In genomic region chr4:87092389-87093141, GRCh38 we compare ENCODE assay signal across 8 cellular contexts.
DNase-seq lines count a peak whose midpoint lies in the region; ATAC-seq and TF ChIP-seq lines count a peak whose summit lies in the region.

No MANE protein-coding gene starts in this region.

- H3F3A ChIP-seq in SK-N-SH (replicated peaks; ENCODE audit: insufficient read depth): peaks cover 23% of the 10 kb centered on the region

- H2BK120ac ChIP-seq in IMR-90 (ENCODE audit: low read depth, low read length): no peak overlapping the region

- H4K8ac ChIP-seq in IMR-90 (ENCODE audit: low read depth in 2 of 2, low read length in 2 of 2): no peak overlapping the region

- peak overlapping the region; percentile 26 to 66 for H3K27ac Mint-ChIP-seq in natural killer cell
- no peak overlapping the region for H3K27ac Mint-ChIP-seq in natural killer cell treated with Interleukin-12 subunit alpha and Interleukin-12 subunit beta and Interleukin-15 and Interleukin-18, amount 100 ng/mL, for 72 hours

- H3K18ac ChIP-seq in IMR-90 (ENCODE audit: low read depth, low read length): no peak overlapping the region

- H3K4me1 ChIP-seq in IMR-90 (ENCODE audit: control insufficient read depth, insufficient read depth, low read length): peaks cover 2% of the 10 kb centered on the region; the same call in 1 of the 2 replicates
- peaks cover 9 to 10% of the 10 kb centered on the region in 2 experiments; a peak in 3 of 4 replicates for H3K4me1 ChIP-seq in SK-N-SH (ENCODE audit: control insufficient read depth in 1 of 2, insufficient read depth in 2 of 2, low read depth in 1 of 2, low read length in 1 of 2)

- H3K4me2 ChIP-seq in IMR-90 (ENCODE audit: low read depth, low read length) (no peak overlapping the region), SK-N-SH (peak overlapping the region; percentile 37)

- TF ChIP-seq CTCF in natural killer cell (IDR thresholded peaks at IDR 0.05): no peak
- no peak for TF ChIP-seq CTCF in IMR-90 (conservative IDR thresholded peaks at IDR 0.05; ENCODE audit: low read depth, low read length)
- TF ChIP-seq CTCF in SK-N-SH (IDR thresholded peaks at IDR 0.05): no peak
- no peak for TF ChIP-seq CTCF in fibroblast of villous mesenchyme (IDR thresholded peaks at IDR 0.05; ENCODE audit: insufficient read depth, low read depth, low read length)

- H3K9ac ChIP-seq in IMR-90 (ENCODE audit: low read depth, low read length) (no peak overlapping the region), SK-N-SH (no peak overlapping the region)

- H3K27ac ChIP-seq in IMR-90 (ENCODE audit: insufficient read depth, low read length) (no peak overlapping the region), SK-N-SH (ENCODE audit: low read depth in 2 of 2, low read length in 1 of 2) (peak overlapping the region; percentile 34 to 47; a peak in 2 of 4 replicates)

- dilution Hi-C loops in IMR-90 (cut with HindIII; ENCODE audit: low sequenced_read_pairs, unreplicated experiment): no loop called here

- in situ Hi-C loops in IMR-90 (cut with MboI; ENCODE audit: low sequenced_read_pairs): loop anchor here (5.0 kb wide), 2 partner anchors 85 to 170 kb away; no protein-coding TSS in a partner anchor

- no peaks in the 10 kb centered on the region for H3K9me2 ChIP-seq in SK-N-SH

- POLR2A ChIA-PET in IMR-90 (lab: Charles Lee; ENCODE audit: unreplicated experiment) (no interaction called here), SK-N-SH (lab: Yijun Ruan, JAX) (interaction anchor here (1.5 to 2.1 kb wide), 2 partner anchors 18 to 86 kb away, joined by 3 to 8 read pairs; no protein-coding TSS in a partner anchor)

- no peak overlapping the region for H3K23ac ChIP-seq in IMR-90 (ENCODE audit: low read depth, low read length)

- H3K9me3 ChIP-seq in IMR-90 (ENCODE audit: control insufficient read depth, insufficient read depth, low read length) (no peaks in the 10 kb centered on the region), SK-N-SH (no peaks in the 10 kb centered on the region)

- H4K20me1 ChIP-seq in IMR-90 (ENCODE audit: insufficient read depth, low read length) (peaks cover 12% of the 10 kb centered on the region; the same call in 1 of the 2 replicates), SK-N-SH (ENCODE audit: insufficient read depth) (no peaks in the 10 kb centered on the region)

- DNase-seq in natural killer cell (no peak), IMR-90 (peak; percentile 91), SK-N-SH (peak; percentile 40), fibroblast of villous mesenchyme (ENCODE audit: low read depth) (peak; percentile 88), renal cortical epithelial cell (ENCODE audit: low read depth) (peak; percentile 99), NCI-H1436 treated with DMSO at 0.1 percent for 48 hours (lab: John Stamatoyannopoulos, UW) (no peak)
- no peak for DNase-seq in natural killer cell treated with Interleukin-12 subunit alpha and Interleukin-12 subunit beta and Interleukin-15 and Interleukin-18, amount 100 ng/mL, for 72 hours (ENCODE audit: low spot score)

- H3K27me3 Mint-ChIP-seq in natural killer cell (ENCODE audit: low read depth in 2 of 2): no peaks in the 10 kb centered on the region
- H3K27me3 Mint-ChIP-seq in natural killer cell treated with Interleukin-12 subunit alpha and Interleukin-12 subunit beta and Interleukin-15 and Interleukin-18, amount 100 ng/mL, for 72 hours: no peaks in the 10 kb centered on the region

- H3K56ac ChIP-seq in IMR-90 (ENCODE audit: extremely low read depth, insufficient read depth, low read length): no peak overlapping the region

- no peak; a peak in 1 of 4 replicates for TF ChIP-seq EP300 in SK-N-SH (IDR thresholded peaks at IDR 0.05; ENCODE audit: borderline replicate concordance in 1 of 2, low read depth in 1 of 2, low read length in 1 of 2)

- H4K91ac ChIP-seq in IMR-90 (ENCODE audit: insufficient read depth, low read depth, low read length): no peak overlapping the region

- H3K79me1 ChIP-seq in IMR-90 (ENCODE audit: low read depth in 1 of 2, low read length in 2 of 2): peaks cover 13 to 15% of the 10 kb centered on the region in 2 experiments

- WGBS in IMR-90 (ENCODE audit: extremely low coverage in 2 of 2, insufficient read length in 1 of 2), 2 experiments: no CpG with 5 or more reads among the region's 4 CpGs
- WGBS in SK-N-SH (ENCODE audit: low lambda C conversion rate): 19% methylated on average over 4 of the region's 4 CpGs

- ATAC-seq in natural killer cell (no peak), IMR-90 (ENCODE audit: low read depth) (peak; percentile 67), HG03520 (IDR thresholded peaks at IDR 0.05; ENCODE audit: unreplicated experiment) (no peak)
- ATAC-seq in natural killer cell treated with Interleukin-12 subunit alpha and Interleukin-12 subunit beta and Interleukin-15 and Interleukin-18, amount 100 ng/mL, for 72 hours: no peak

- intact Hi-C loops in natural killer cell (cut with micrococcal nuclease) (loop anchor here (1.0 to 5.0 kb wide), 3 partner anchors 85 to 170 kb away; partner anchors contain the start of gene AFF1), IMR-90 (cut with micrococcal nuclease) (loop anchor here (1.0 to 2.0 kb wide), 2 partner anchors 86 to 170 kb away; no protein-coding TSS in a partner anchor)

- no peaks in the 10 kb centered on the region for H3K79me2 ChIP-seq in SK-N-SH (ENCODE audit: insufficient read depth)

- H2BK15ac ChIP-seq in IMR-90 (ENCODE audit: low read depth, low read length): no peak overlapping the region

- no peak overlapping the region for H3K4ac ChIP-seq in IMR-90 (ENCODE audit: low read depth, low read length)

- CTCF ChIA-PET in IMR-90 (lab: Yijun Ruan, JAX) (interaction anchor here (1.0 to 3.7 kb wide), 5 partner anchors 22 to 170 kb away, joined by 3 to 24 read pairs (median 3); partner anchors contain the start of gene AFF1), SK-N-SH (lab: Yijun Ruan, JAX) (interaction anchor here (0.6 to 6.4 kb wide), 29 partner anchors 10 to 1569 kb away, joined by 3 to 138 read pairs (median 5); partner anchors contain the start of gene AFF1)

- no peak overlapping the region for H2BK20ac ChIP-seq in IMR-90 (ENCODE audit: low read depth, low read length)

- no peak overlapping the region for H3K14ac ChIP-seq in IMR-90 (replicated peaks; ENCODE audit: low read depth, low read length)

- H3K9me1 ChIP-seq in IMR-90 (ENCODE audit: insufficient read depth, low read length): peaks cover 8% of the 10 kb centered on the region; the same call in 1 of the 2 replicates

- BruUV-seq in IMR-90 (replicated peaks; lab: Mats Ljungman, UMichigan): no TSS peak

- no peak for TF ChIP-seq RAD21 in IMR-90 (IDR thresholded peaks at IDR 0.05; ENCODE audit: low read length)
- TF ChIP-seq RAD21 in SK-N-SH (IDR thresholded peaks at IDR 0.05; ENCODE audit: low read length): no peak

- peak overlapping the region; percentile 6 for H2BK5ac ChIP-seq in IMR-90 (ENCODE audit: low read depth, low read length, poor library complexity, severe bottlenecking)

- no peak overlapping the region for H2AK5ac ChIP-seq in IMR-90 (ENCODE audit: low read depth, low read length)

- H3K4me3 ChIP-seq in IMR-90 (ENCODE audit: insufficient read depth, low read depth, low read length) (no peak overlapping the region), SK-N-SH (ENCODE audit: low read depth in 2 of 2, low read length in 1 of 2) (no peak overlapping the region), fibroblast of villous mesenchyme (ENCODE audit: low read depth, low read length) (no peak overlapping the region)

- peaks cover 13 to 22% of the 10 kb centered on the region in 2 donors for H3K4me1 Mint-ChIP-seq in natural killer cell
- peaks cover 8 to 18% of the 10 kb centered on the region in 2 donors for H3K4me1 Mint-ChIP-seq in natural killer cell treated with Interleukin-12 subunit alpha and Interleukin-12 subunit beta and Interleukin-15 and Interleukin-18, amount 100 ng/mL, for 72 hours (ENCODE audit: low read depth in 2 of 2)

- H3K27me3 ChIP-seq in IMR-90 (ENCODE audit: control insufficient read depth, insufficient read depth, low read length): no peaks in the 10 kb centered on the region
- H3K27me3 ChIP-seq in SK-N-SH (ENCODE audit: insufficient read depth): no peaks in the 10 kb centered on the region

- no peaks in the 10 kb centered on the region for H3K36me3 Mint-ChIP-seq in natural killer cell
- no peaks in the 10 kb centered on the region for H3K36me3 Mint-ChIP-seq in natural killer cell treated with Interleukin-12 subunit alpha and Interleukin-12 subunit beta and Interleukin-15 and Interleukin-18, amount 100 ng/mL, for 72 hours

- H3K9me3 Mint-ChIP-seq in natural killer cell: no peaks in the 10 kb centered on the region
- no peaks in the 10 kb centered on the region for H3K9me3 Mint-ChIP-seq in natural killer cell treated with Interleukin-12 subunit alpha and Interleukin-12 subunit beta and Interleukin-15 and Interleukin-18, amount 100 ng/mL, for 72 hours

- H2AFZ ChIP-seq in IMR-90 (replicated peaks; ENCODE audit: low read length, poor library complexity) (no peak overlapping the region), SK-N-SH (ENCODE audit: low read depth) (no peak overlapping the region)

- no peaks in the 10 kb centered on the region; the same call in none of the 2 replicates for H3K36me3 ChIP-seq in IMR-90 (ENCODE audit: control insufficient read depth, insufficient read depth, low read length)
- H3K36me3 ChIP-seq in SK-N-SH (replicated peaks in 1 of 2; ENCODE audit: control insufficient read depth in 1 of 2, insufficient read depth in 2 of 2, low read length in 1 of 2): peaks cover 4% of the 10 kb centered on the region in 2 experiments

- H4K5ac ChIP-seq in IMR-90 (ENCODE audit: low read depth, low read length): no peak overlapping the region

- TF ChIP-seq POLR2A in IMR-90 (IDR thresholded peaks at IDR 0.05; ENCODE audit: low read depth, low read length): no peak

- H2AK9ac ChIP-seq in IMR-90 (replicated peaks; ENCODE audit: low read depth, low read length, poor library complexity): no peak overlapping the region

- H3K4me3 Mint-ChIP-seq in natural killer cell: no peak overlapping the region
- no peak overlapping the region for H3K4me3 Mint-ChIP-seq in natural killer cell treated with Interleukin-12 subunit alpha and Interleukin-12 subunit beta and Interleukin-15 and Interleukin-18, amount 100 ng/mL, for 72 hours

TF ChIP-seq in SK-N-SH, 30 proteins besides CTCF, POLR2A, EP300 and RAD21 (continues in another document):
- no peak for TF ChIP-seq CHD2 (IDR thresholded peaks at IDR 0.05; ENCODE audit: low read length, partially characterized antibody)
- no peak for TF ChIP-seq SIN3A (IDR thresholded peaks at IDR 0.05; ENCODE audit: borderline replicate concordance, low read depth, low read length)
- peak; percentile 57; the same call in 1 of the 2 replicates for TF ChIP-seq TCF12 (IDR thresholded peaks at IDR 0.05)
- TF ChIP-seq GATA2 (CRISPR knock-in tag; IDR thresholded peaks at IDR 0.05): peak; percentile 41; the same call in 1 of the 2 replicates
- no peak for TF ChIP-seq RFX5 (IDR thresholded peaks at IDR 0.05; ENCODE audit: low read length)

Comparison
In these comparisons a context has a peak if more than half of its experiments do, and no peak if none do; other contexts are left out.
1. H3K27ac Mint-ChIP-seq: peak in natural killer cell (2 of 2); none in natural killer cell treated with Interleukin-12 subunit alpha and Interleukin-12 subunit beta and Interleukin-15 and Interleukin-18, amount 100 ng/mL, for 72 hours (0 of 2).
2. DNase-seq: peak in IMR-90 (single experiment), SK-N-SH (single experiment), fibroblast of villous mesenchyme (single experiment) and renal cortical epithelial cell (single experiment); none in natural killer cell (single experiment), natural killer cell treated with Interleukin-12 subunit alpha and Interleukin-12 subunit beta and Interleukin-15 and Interleukin-18, amount 100 ng/mL, for 72 hours (single experiment) and NCI-H1436 treated with DMSO at 0.1 percent for 48 hours (single experiment).